ENCODE assay signal across 13 cellular contexts in the genomic region with DNA sequence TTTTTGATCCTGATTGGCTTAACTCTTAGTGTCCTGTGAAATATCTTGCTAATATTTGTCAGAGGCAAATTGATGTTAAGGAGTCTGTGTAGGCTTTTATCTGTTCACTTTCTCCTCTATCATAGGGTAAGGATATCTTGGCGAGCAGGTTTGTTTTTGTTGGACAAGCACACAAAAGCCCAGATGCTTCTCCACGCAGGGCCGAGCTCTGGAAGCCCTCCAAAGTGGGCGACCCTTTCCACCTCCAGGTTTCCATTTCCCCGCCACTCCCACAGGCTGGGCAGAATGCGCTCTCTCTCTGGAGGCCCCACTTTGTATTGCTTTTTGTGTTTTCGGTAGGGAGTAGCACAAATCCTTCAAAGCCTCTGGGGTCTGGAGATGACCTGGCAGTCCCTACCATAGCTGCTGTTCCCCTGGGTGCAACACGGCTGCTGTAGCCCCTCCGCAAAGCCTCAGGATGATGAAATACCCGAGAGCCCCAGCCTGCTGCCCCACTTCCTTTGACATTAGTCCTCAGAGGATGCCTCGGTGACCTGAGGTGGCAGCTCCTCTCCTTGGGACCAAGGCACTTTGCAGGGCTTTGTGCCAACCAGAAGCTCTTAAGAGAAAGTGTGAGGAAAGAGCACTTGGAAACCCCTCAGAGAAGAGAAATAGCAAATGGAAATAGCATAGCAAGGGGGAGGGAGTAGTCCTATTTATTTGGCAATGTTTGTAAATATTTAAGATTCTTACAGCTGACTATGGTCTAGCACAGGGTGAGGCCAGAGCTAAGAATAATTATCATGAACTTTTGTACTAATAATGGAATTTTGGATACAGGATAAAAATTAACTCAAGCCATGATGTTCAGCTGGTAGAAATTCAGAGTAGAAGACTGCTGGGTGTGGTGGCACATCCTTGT.
A peak's percentile ranks its signal among the peaks of the same experiment; 100 is the strongest.
DNase-seq lines count a peak whose midpoint lies in the region; ATAC-seq, FAIRE-seq and TF ChIP-seq lines count a peak whose summit lies in the region.
"Had no signal": no experiment of that assay in that cellular context is flagged by ENCODE, and none has a peak within 500 bp of the region (broad histone marks: within the 10 kb centered on the region; RNA-seq: fewer than 3 reads in every experiment).

No MANE protein-coding gene starts in this region.

- no peak for TF ChIP-seq CTCF in body of pancreas (IDR thresholded peaks at IDR 0.05)

- peak overlapping the region in 1 of 4 donors; percentile 11 for H3K27ac ChIP-seq in body of pancreas
- H3K27ac ChIP-seq in subcutaneous abdominal adipose tissue (ENCODE audit: low read depth, low read length), result peak overlapping the region; percentile 74

- H3K27me3 ChIP-seq in body of pancreas, result no peaks in the 10 kb centered on the region
- H3K27me3 ChIP-seq in subcutaneous abdominal adipose tissue (ENCODE audit: control insufficient read depth in 5 of 5, insufficient read depth in 4 of 5, low read length in 5 of 5), result no peaks in the 10 kb centered on the region

- ATAC-seq in body of pancreas (peak; percentile 37), GM19452 (IDR thresholded peaks at IDR 0.05; ENCODE audit: unreplicated experiment) (no peak), GM19328 (IDR thresholded peaks at IDR 0.05; ENCODE audit: unreplicated experiment) (no peak)

- H3K4me3 ChIP-seq in body of pancreas (no peak overlapping the region), subcutaneous abdominal adipose tissue (ENCODE audit: low read depth in 1 of 5, low read length in 5 of 5) (peak overlapping the region in 3 of 5 donors; percentile 5 to 31 (median 27))

- peaks cover 43% of the 10 kb centered on the region for H3K4me1 ChIP-seq in body of pancreas
- peaks cover 3 to 24% (median 19%) of the 10 kb centered on the region in 5 donors for H3K4me1 ChIP-seq in subcutaneous abdominal adipose tissue (ENCODE audit: control insufficient read depth in 5 of 5, insufficient read depth in 5 of 5, low read length in 5 of 5)

- 47 to 62% methylated on average over 11 of the region's 11 CpGs for WGBS in body of pancreas, 2 donors

- H3K9me3 ChIP-seq in body of pancreas (no peaks in the 10 kb centered on the region), subcutaneous abdominal adipose tissue (ENCODE audit: control insufficient read depth in 5 of 5, low read length in 5 of 5) (peaks cover 0 to 4% (median 0%) of the 10 kb centered on the region in 5 donors)

- H3K36me3 ChIP-seq in body of pancreas (replicated peaks in 1 of 2; ENCODE audit: insufficient read depth in 1 of 2, low read depth in 2 of 2) (no peaks in the 10 kb centered on the region), subcutaneous abdominal adipose tissue (ENCODE audit: control insufficient read depth in 5 of 5, insufficient read depth in 5 of 5, low read length in 5 of 5) (peaks cover 0 to 9% (median 4%) of the 10 kb centered on the region in 5 donors)

- intact Hi-C loops in body of pancreas (cut with DNase I), result no loop called here
- intact Hi-C loops in head of caudate nucleus (cut with DNase I), result no loop called here

- TF ChIP-seq POLR2A in H54 (IDR thresholded peaks at IDR 0.05; ENCODE audit: low read depth, low read length) (no peak), body of pancreas (IDR thresholded peaks at IDR 0.05) (no peak)

- no peak overlapping the region for H3K9ac ChIP-seq in subcutaneous abdominal adipose tissue (ENCODE audit: low read length in 5 of 5)

- FAIRE-seq in H54 (lab: Jason Lieb, UNC), result peak; percentile 23
- FAIRE-seq: TTC549 had no signal

- no peak for DNase-seq in H54 (ENCODE audit: insufficient read length, low spot score)
- DNase-seq in body of pancreas, result peak in 2 of 4 donors; percentile 13 to 39
- peak; percentile 18 for DNase-seq in kidney glomerular epithelial cell (lab: John Stamatoyannopoulos, UW)
- DNase-seq in head of caudate nucleus, result no peak
- no peak for DNase-seq in SIG-M5 treated with dmso at 0.1 percent for 504 hours (lab: John Stamatoyannopoulos, UW; ENCODE audit: unreplicated experiment)
- DNase-seq: activated CD8-positive, alpha-beta memory T cell treated with anti-CD3 and anti-CD28 coated beads, Interleukin-2, amount 50 U/mL, for 4 hours; caudate nucleus; DMS53; stimulated activated CD4-positive, alpha-beta T cell treated with anti-CD3 and anti-CD28 coated beads, Interleukin-2, amount 100 ng/mL, for 24 hours had no signal

Comparison
In these comparisons a context has a peak if more than half of its experiments do, and no peak if none do; other contexts are left out.
1. H3K4me3 ChIP-seq: peak in subcutaneous abdominal adipose tissue (3 of 5); none in body of pancreas (0 of 2).